Comparison of ENCODE assay signal across 33 cellular contexts in genomic region chr5:138234651-138235050, GRCh38. TPM values are rescaled to one million over a fixed set of nuclear protein-coding genes. Genes with fewer than 3 reads are reported as not detected.
"Had no signal": no experiment of that assay in that cellular context is flagged by ENCODE, and none has a peak within 500 bp of the region (broad histone marks: within the 10 kb centered on the region; RNA-seq: fewer than 3 reads in every experiment).

No MANE protein-coding gene starts in this region.

- ATAC-seq: activated CD8-positive, alpha-beta T cell treated with anti-CD3 and anti-CD28 coated beads for 36 hours; activated naive CD4-positive, alpha-beta T cell treated with anti-CD3 and anti-CD28 coated beads, Interleukin-2, amount 50 U/mL, for 72 hours; activated T-cell treated with anti-CD3 and anti-CD28 coated beads, Interleukin-2, amount 50 U/mL, for 4 hours; activated T-cell treated with anti-CD3 and anti-CD28 coated beads, Interleukin-2, amount 50 U/mL, for 72 hours; activated T-helper 17 cell treated with anti-CD3 and anti-CD28 coated beads, Interleukin-2, amount 50 U/mL, for 72 hours; body of pancreas had no signal

- H3K27me3 ChIP-seq: body of pancreas, brain microvascular endothelial cell, breast epithelium had no signal

- H3K4me3 ChIP-seq: adrenal gland, body of pancreas, breast epithelium had no signal

- DNase-seq: activated B cell treated with CpG ODN at 0.5 μM for 24 hours; activated CD4-positive, alpha-beta memory T cell treated with anti-CD3 and anti-CD28 coated beads for 36 hours; activated CD4-positive, alpha-beta T cell treated with anti-CD3 and anti-CD28 coated beads for 4 hours; activated CD4-positive, alpha-beta T cell treated with anti-CD3 and anti-CD28 coated beads, Interleukin-2, amount 10 ng/mL, durations not matched to agents 24 days and 14 days; activated CD4-positive, alpha-beta T cell treated with anti-CD3 and anti-CD28 coated beads, Interleukin-2, amount 50 U/mL, for 1 hour; activated CD4-positive, alpha-beta T cell treated with anti-CD3 and anti-CD28 coated beads, Interleukin-2, amount 50 U/mL, for 4 hours; activated CD4-positive, CD25-positive, alpha-beta regulatory T cell treated with anti-CD3 and anti-CD28 coated beads, Interleukin-2, amount 50 U/mL, for 72 hours; activated CD8-positive, alpha-beta memory T cell treated with anti-CD3 and anti-CD28 coated beads, Interleukin-2, amount 50 U/mL, for 4 hours; activated CD8-positive, alpha-beta T cell treated with anti-CD3 and anti-CD28 coated beads for 36 hours; activated effector memory CD4-positive, alpha-beta T cell treated with anti-CD3 and anti-CD28 coated beads, Interleukin-2, amount 50 U/mL, for 16 hours; activated gamma-delta T cell treated with Interleukin-2 at 50 U/mL for 16 hours; activated naive CD4-positive, alpha-beta T cell; activated naive CD4-positive, alpha-beta T cell treated with anti-CD3 and anti-CD28 coated beads for 36 hours; activated naive CD4-positive, alpha-beta T cell treated with anti-CD3 and anti-CD28 coated beads, Interleukin-2, amount 50 U/mL, for 16 hours; activated naive CD8-positive, alpha-beta T cell treated with anti-CD3 and anti-CD28 coated beads for 36 hours; activated T-cell treated with anti-CD3 and anti-CD28 coated beads for 4 hours; activated T-cell treated with anti-CD3 and anti-CD28 coated beads, Interleukin-2, amount 50 U/mL, for 1 hour; activated T-cell treated with anti-CD3 and anti-CD28 coated beads, Interleukin-2, amount 50 U/mL, for 4 hours; activated T-cell treated with anti-CD3 and anti-CD28 coated beads, Interleukin-2, amount 50 U/mL, for 72 hours; adrenal gland; amniotic stem cell; body of pancreas; brain microvascular endothelial cell; central memory CD4-positive, alpha-beta T cell; T-helper 2 cell; T-helper 9 cell had no signal

- FAIRE-seq: astrocyte, TTC549 had no signal

- H3K27ac ChIP-seq: adrenal gland, body of pancreas, brain microvascular endothelial cell, breast epithelium, VCaP had no signal

- H3K36me3 ChIP-seq: adrenal gland, brain microvascular endothelial cell, breast epithelium had no signal

- H3K9me3 ChIP-seq: adrenal gland, body of pancreas, breast epithelium had no signal

RNA-seq across cellular contexts. Expression of gene GFRA3, which starts 39.8 kb away (rescaled TPM):
- total RNA-seq: activated B cell treated with CpG ODN at 0.5 μM for 24 hours; activated CD4-positive, alpha-beta T cell treated with anti-CD3 and anti-CD28 coated beads, Interleukin-2, amount 10 ng/mL, durations not matched to agents 24 days and 14 days; activated CD8-positive, alpha-beta T cell treated with anti-CD3 and anti-CD28 coated beads for 36 hours; activated naive CD4-positive, alpha-beta T cell treated with anti-CD3 and anti-CD28 coated beads for 36 hours; activated T-cell treated with anti-CD3 and anti-CD28 coated beads, Interleukin-2, amount 50 U/mL, for 4 hours; activated T-helper 17 cell treated with anti-CD3 and anti-CD28 coated beads, Interleukin-2, amount 50 U/mL, for 72 hours; breast epithelium had no signal
- polyA plus RNA-seq: aorta had no signal
